Comparison of ENCODE assay signal across 12 cellular contexts in the genomic region with DNA sequence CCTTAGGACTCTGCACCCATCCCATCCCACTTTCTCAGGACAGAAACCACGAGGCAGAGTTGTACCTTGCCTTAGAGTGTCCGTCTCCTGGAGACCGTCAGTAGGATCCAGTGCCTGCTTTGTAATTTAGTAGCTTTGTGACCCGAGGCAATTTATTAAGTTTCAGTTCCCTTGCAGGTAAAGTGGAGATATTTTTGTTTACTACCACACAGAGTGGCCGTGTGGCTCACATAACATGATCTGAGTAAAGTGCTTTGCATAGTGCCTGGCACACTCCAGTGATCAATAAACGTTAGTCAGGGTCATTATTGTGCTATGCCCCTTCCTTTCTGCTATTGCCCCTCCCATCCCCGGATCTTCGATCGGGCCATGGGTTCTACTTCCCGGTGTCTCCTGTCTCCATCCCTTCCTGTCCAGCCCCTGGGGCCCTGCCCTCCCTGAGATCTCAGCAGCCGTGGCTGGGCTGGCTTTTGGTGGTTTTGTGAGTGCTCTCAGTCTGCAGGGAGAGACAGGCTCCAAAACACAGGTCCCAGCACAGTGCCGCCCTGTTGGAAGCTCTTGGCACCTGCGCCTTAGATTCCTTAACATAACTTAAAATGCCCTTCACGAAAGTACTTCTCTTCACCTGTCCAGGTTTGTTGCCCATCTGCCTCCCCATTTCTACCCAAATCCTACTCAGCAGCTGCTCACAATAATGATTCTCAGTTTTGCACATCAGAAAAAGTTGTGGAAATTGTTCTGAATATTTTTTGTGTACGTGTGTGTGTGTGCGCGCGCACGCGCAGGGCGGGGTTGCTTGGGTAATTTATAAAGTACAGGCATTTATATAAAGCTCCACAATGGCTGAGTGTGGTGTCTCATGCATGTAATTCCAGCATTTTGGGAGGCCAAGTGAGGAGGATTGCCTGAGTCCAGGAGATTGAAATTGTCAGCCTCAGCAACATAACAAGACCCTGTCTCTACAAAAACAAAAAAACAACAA.
DNase-seq lines count a peak whose midpoint lies in the region; ATAC-seq, FAIRE-seq and TF ChIP-seq lines count a peak whose summit lies in the region.
"Had no signal": no experiment of that assay in that cellular context is flagged by ENCODE, and none has a peak within 500 bp of the region (broad histone marks: within the 10 kb centered on the region; RNA-seq: fewer than 3 reads in every experiment).

No MANE protein-coding gene starts in this region.

- peak overlapping the region; percentile 11 to 38; a peak in 2 of 4 replicates for H3K4me2 ChIP-seq in H1 (ENCODE audit: insufficient read depth in 1 of 2, low read depth in 2 of 2, low read length in 2 of 2)

- H2BK120ac ChIP-seq in H1 (replicated peaks; ENCODE audit: low read depth, low read length), result no peak overlapping the region

- peaks cover 47% of the 10 kb centered on the region for H3K27me3 Mint-ChIP-seq in type B pancreatic cell

- no peak overlapping the region for H3K18ac ChIP-seq in H1 (ENCODE audit: extremely low read depth, low read length)

- H3K9ac ChIP-seq in H1 (replicated peaks in 1 of 4; ENCODE audit: extremely low read depth in 1 of 4, low read depth in 3 of 4, low read length in 3 of 4), result no peak overlapping the region

- no peak overlapping the region for H4K5ac ChIP-seq in H1 (ENCODE audit: insufficient read length, low read depth, low read length)

- no peak overlapping the region for H4K91ac ChIP-seq in H1 (replicated peaks; ENCODE audit: insufficient read length, low read length)

- peak overlapping the region; percentile 24; the same call in 1 of the 2 replicates for H2BK20ac ChIP-seq in H1 (ENCODE audit: low read length)

- H3K36me3 Mint-ChIP-seq in type B pancreatic cell, result no peaks in the 10 kb centered on the region

- no peak overlapping the region for H3K23ac ChIP-seq in H1 (ENCODE audit: insufficient read length)

- H3K27ac Mint-ChIP-seq in type B pancreatic cell, result no peak overlapping the region

- H2AFZ ChIP-seq in H1 (ENCODE audit: low read length), result no peak overlapping the region

- H2BK5ac ChIP-seq in H1 (ENCODE audit: low read depth, low read length), result no peak overlapping the region

- ATAC-seq in left cardiac atrium, result no peak
- peak; percentile 49 for ATAC-seq in HG03565 (IDR thresholded peaks at IDR 0.05; ENCODE audit: unreplicated experiment)

- H2AK5ac ChIP-seq in H1 (ENCODE audit: low read depth, low read length), result no peak overlapping the region

- H3K9me3 ChIP-seq in cardiac muscle cell (ENCODE audit: low read depth), result no peaks in the 10 kb centered on the region
- H3K9me3 ChIP-seq in H1 (ENCODE audit: insufficient read depth in 2 of 2, low read depth in 1 of 2, low read length in 1 of 2), result no peaks in the 10 kb centered on the region
- H3K9me3 ChIP-seq: left ventricle myocardium inferior had no signal

- WGBS in H1 (ENCODE audit: extremely low coverage in 1 of 2, insufficient coverage in 1 of 2, insufficient read length in 1 of 2, insufficient replicate concordance in 2 of 2, low coverage in 1 of 2, low lambda C conversion rate in 2 of 2, missing lambda C conversion rate in 1 of 2), 2 experiments, result 82% methylated on average over 21 of the region's 21 CpGs; no CpG with 5 or more reads in 1 of the 2 experiments

- H4K8ac ChIP-seq in H1 (ENCODE audit: extremely low read depth, insufficient read depth, low read length), result no peak overlapping the region

- TF ChIP-seq EP300 in H1 (IDR thresholded peaks at IDR 0.05; ENCODE audit: borderline replicate concordance in 1 of 2, low read depth in 2 of 2, low read length in 2 of 2), result no peak

- POLR2A ChIA-PET in H1 (lab: Charles Lee; ENCODE audit: partially characterized antibody), result interaction anchor here (1.4 kb wide), 1 partner anchor 9 kb away, joined by 4 read pairs; no protein-coding TSS in a partner anchor
- POLR2A ChIA-PET in RWPE1 (lab: Yijun Ruan, JAX; ENCODE audit: low non-redundant PET), result no interaction called here

- H3K79me1 ChIP-seq in H1 (ENCODE audit: low read depth, low read length), result peaks cover 2% of the 10 kb centered on the region; the same call in 1 of the 2 replicates

- TF ChIP-seq RAD21 in H1 (IDR thresholded peaks at IDR 0.05 in 1 of 2, conservative IDR thresholded peaks at IDR 0.05 in 1 of 2; ENCODE audit: low read depth in 2 of 2, low read length in 2 of 2), result peak; percentile 19 to 50; a peak in 3 of 4 replicates

- no peak overlapping the region for H2BK12ac ChIP-seq in H1 (ENCODE audit: low read depth, low read length)

- H3K14ac ChIP-seq in H1 (ENCODE audit: insufficient read length), result no peak overlapping the region

- no peak for TF ChIP-seq POLR2A in H1 (IDR thresholded peaks at IDR 0.05; ENCODE audit: control extremely low read depth in 1 of 2, low read depth in 2 of 2, low read length in 2 of 2)

- no peak overlapping the region for H3K27ac ChIP-seq in cardiac muscle cell
- H3K27ac ChIP-seq in H1 (ENCODE audit: low read depth, low read length), result no peak overlapping the region
- no peak overlapping the region for H3K27ac ChIP-seq in RWPE1
- H3K27ac ChIP-seq: left ventricle myocardium inferior had no signal

- TF ChIP-seq CTCF in cardiac muscle cell (IDR thresholded peaks at IDR 0.05; ENCODE audit: low read depth, low read length) (peak; percentile 3), H1 (IDR thresholded peaks at IDR 0.05; ENCODE audit: control extremely low read depth in 1 of 3, insufficient read depth in 1 of 3, low read depth in 1 of 3, low read length in 3 of 3) (peak; percentile 44 to 61 (median 52)), type B pancreatic cell (conservative IDR thresholded peaks at IDR 0.05) (peak; percentile 19), RWPE1 (conservative IDR thresholded peaks at IDR 0.05; ENCODE audit: low read depth) (no peak)

- FAIRE-seq in H1 (lab: Jason Lieb, UNC), result no peak

- intact Hi-C loops in left cardiac atrium (cut with DNase I), result loop anchor here in 1 of 2 donors (10.0 kb wide), 1 partner anchor 191 kb away; no protein-coding TSS in a partner anchor

- H3K23me2 ChIP-seq in H1 (ENCODE audit: low read depth, low read length), result peaks cover 15% of the 10 kb centered on the region

- H3K27me3 ChIP-seq in cardiac muscle cell (peaks cover 55% of the 10 kb centered on the region), H1 (replicated peaks in 1 of 4; ENCODE audit: control insufficient read depth in 3 of 4, extremely low read depth in 1 of 4, insufficient read depth in 3 of 4, low read length in 3 of 4) (peaks cover 0 to 2% (median 0%) of the 10 kb centered on the region in 4 experiments; a peak in 2 of 7 replicates)

- no peak overlapping the region for H3K4me3 Mint-ChIP-seq in type B pancreatic cell

- CTCF ChIA-PET in H1 (lab: Charles Lee; ENCODE audit: partially characterized antibody) (interaction anchor here (0.7 to 3.3 kb wide), 33 partner anchors 9 to 350 kb away, joined by 3 to 51 read pairs (median 3); no protein-coding TSS in a partner anchor), RWPE1 (lab: Yijun Ruan, JAX) (no interaction called here)

- no peak for DNase-seq in cardiac muscle cell (ENCODE audit: low read depth in 1 of 2, low spot score in 1 of 2)
- DNase-seq in left cardiac atrium, result no peak
- DNase-seq in H1 (ENCODE audit: low read depth in 1 of 2, low spot score in 2 of 2), result no peak
- no peak for DNase-seq in type B pancreatic cell (ENCODE audit: extremely low spot score, unreplicated experiment)
- no peak for DNase-seq in COLO829 (ENCODE audit: low spot score)
- no peak for DNase-seq in RWPE1 (ENCODE audit: low spot score)
- no peak for DNase-seq in DMS 273 treated with DMSO at 0.1 percent for 48 hours (lab: John Stamatoyannopoulos, UW)
- DNase-seq: activated T-cell treated with anti-CD3 and anti-CD28 coated beads, Interleukin-2, amount 50 U/mL, for 1 hour; amygdala; effector CD8-positive, alpha-beta T cell; left ventricle myocardium inferior had no signal

- H3K4me3 ChIP-seq in cardiac muscle cell, result no peak overlapping the region
- H3K4me3 ChIP-seq in H1 (ENCODE audit: extremely low read depth in 1 of 4, insufficient read depth in 2 of 4, low read depth in 3 of 4, low read length in 4 of 4), result no peak overlapping the region
- H3K4me3 ChIP-seq: left ventricle myocardium inferior had no signal

- H3K4me1 ChIP-seq in cardiac muscle cell (ENCODE audit: low read depth) (no peaks in the 10 kb centered on the region), H1 (replicated peaks in 1 of 4; ENCODE audit: control insufficient read depth in 3 of 4, insufficient read depth in 4 of 4, low read length in 3 of 4) (peaks cover 15 to 35% (median 20%) of the 10 kb centered on the region in 4 experiments)

- H3K36me3 ChIP-seq in cardiac muscle cell (no peaks in the 10 kb centered on the region), H1 (ENCODE audit: control insufficient read depth in 2 of 4, insufficient read depth in 4 of 4, low read length in 3 of 4) (no peaks in the 10 kb centered on the region)
- H3K36me3 ChIP-seq: left ventricle myocardium inferior had no signal

- no peak overlapping the region for H3K56ac ChIP-seq in H1 (replicated peaks; ENCODE audit: insufficient read length, low read depth, low read length)

- peaks cover 14% of the 10 kb centered on the region for H3K4me1 Mint-ChIP-seq in type B pancreatic cell (ENCODE audit: unreplicated experiment)

- H3K4ac ChIP-seq in H1 (replicated peaks; ENCODE audit: insufficient read length, low read depth, low read length), result peak overlapping the region; percentile 23

- H4K20me1 ChIP-seq in H1 (replicated peaks in 1 of 2; ENCODE audit: control insufficient read depth in 1 of 2, insufficient read depth in 2 of 2, low read length in 2 of 2), result peaks cover 0 to 7% of the 10 kb centered on the region in 2 experiments

- peak overlapping the region; percentile 4; the same call in 1 of the 2 replicates for H2BK15ac ChIP-seq in H1 (ENCODE audit: low read length)

- H3K9me3 Mint-ChIP-seq in type B pancreatic cell, result no peaks in the 10 kb centered on the region

- no peaks in the 10 kb centered on the region for H3K79me2 ChIP-seq in H1 (ENCODE audit: control insufficient read depth in 1 of 2, insufficient read depth in 2 of 2, low read length in 2 of 2)

TF ChIP-seq in H1, 55 proteins besides CTCF, POLR2A, EP300 and RAD21:
- TF ChIP-seq RBBP5 (IDR thresholded peaks at IDR 0.05; ENCODE audit: borderline replicate concordance, low read depth, low read length) (0 out of 2 replicates have a peak, but pooled peaks have one; percentile 20), SIN3A (conservative IDR thresholded peaks at IDR 0.05 in 1 of 2, IDR thresholded peaks at IDR 0.05 in 1 of 2; ENCODE audit: low read depth in 1 of 2, low read length in 2 of 2) (no peak), TAF1 (IDR thresholded peaks at IDR 0.05; ENCODE audit: low read depth, low read length) (no peak), ASH2L (IDR thresholded peaks at IDR 0.05; ENCODE audit: low read length) (no peak), ZNF274 (IDR thresholded peaks at IDR 0.05; ENCODE audit: borderline replicate concordance, extremely low read depth, low read length) (no peak), CBX8 (IDR thresholded peaks at IDR 0.05; ENCODE audit: borderline replicate concordance, low read depth, low read length) (no peak), CHD1 (IDR thresholded peaks at IDR 0.05; ENCODE audit: low read depth, low read length) (no peak), CHD2 (IDR thresholded peaks at IDR 0.05; ENCODE audit: low read length) (no peak), TCF12 (IDR thresholded peaks at IDR 0.05; ENCODE audit: low read depth, low read length) (no peak)
